Comparison of ENCODE assay signal across 14 cellular contexts in the genomic region with DNA sequence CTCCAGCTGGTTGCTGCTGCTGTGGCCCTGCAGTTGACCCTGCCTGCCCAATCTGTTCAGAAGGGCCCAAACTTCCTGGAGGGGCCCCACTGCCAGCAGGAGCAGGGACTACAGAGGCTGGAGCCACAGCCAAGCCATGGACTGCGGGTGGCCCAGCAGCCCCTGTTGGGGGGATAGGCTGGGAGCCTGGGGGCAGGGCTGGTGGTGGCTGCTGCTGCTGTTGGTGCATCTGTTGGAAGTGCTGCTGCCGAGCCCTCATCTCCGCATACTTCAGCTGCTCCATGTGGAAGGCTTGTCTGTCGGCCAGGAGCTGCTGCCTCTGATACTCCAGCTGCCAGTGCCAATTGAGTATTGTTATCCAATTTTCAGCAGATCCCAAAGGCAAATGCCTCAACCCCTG. TPM values are rescaled to one million over a fixed set of nuclear protein-coding genes. Genes with fewer than 3 reads are reported as not detected.
DNase-seq lines count a peak whose midpoint lies in the region; ATAC-seq and TF ChIP-seq lines count a peak whose summit lies in the region.
"Had no signal": no experiment of that assay in that cellular context is flagged by ENCODE, and none has a peak within 500 bp of the region (broad histone marks: within the 10 kb centered on the region; RNA-seq: fewer than 3 reads in every experiment).

No MANE protein-coding gene starts in this region.

- H3F3A ChIP-seq in SK-N-SH (replicated peaks; ENCODE audit: insufficient read depth) = peaks cover 71% of the 10 kb centered on the region

- no peak overlapping the region for H3K27ac ChIP-seq in SK-N-SH (ENCODE audit: low read depth in 2 of 2, low read length in 1 of 2)
- peak overlapping the region; percentile 7 for H3K27ac ChIP-seq in psoas muscle
- H3K27ac ChIP-seq: adrenal gland, left lung had no signal

- H3K36me3 ChIP-seq in SK-N-SH (replicated peaks in 1 of 2; ENCODE audit: control insufficient read depth in 1 of 2, insufficient read depth in 2 of 2, low read length in 1 of 2) = peaks cover 57 to 58% of the 10 kb centered on the region in 2 experiments
- peaks cover 20 to 99% of the 10 kb centered on the region in 2 donors for H3K36me3 ChIP-seq in psoas muscle (ENCODE audit: insufficient read depth in 1 of 2, low read depth in 1 of 2)

- TF ChIP-seq RAD21 in SK-N-SH (IDR thresholded peaks at IDR 0.05; ENCODE audit: low read length) = no peak

- H3K27me3 Mint-ChIP-seq in chondrocyte (ENCODE audit: low read depth) = no peaks in the 10 kb centered on the region

- no peaks in the 10 kb centered on the region for H3K9me2 ChIP-seq in SK-N-SH

- H3K27me3 ChIP-seq in SK-N-SH (ENCODE audit: insufficient read depth) (no peaks in the 10 kb centered on the region), psoas muscle (ENCODE audit: insufficient read depth in 3 of 3, low read length in 2 of 3) (no peaks in the 10 kb centered on the region)
- H3K27me3 ChIP-seq: adrenal gland, left lung, stomach had no signal

- TF ChIP-seq CTCF in SK-N-SH (IDR thresholded peaks at IDR 0.05) (no peak), chondrocyte (IDR thresholded peaks at IDR 0.05) (no peak), psoas muscle (IDR thresholded peaks at IDR 0.05) (no peak)

- H3K4me1 ChIP-seq in SK-N-SH (ENCODE audit: control insufficient read depth in 1 of 2, insufficient read depth in 2 of 2, low read depth in 1 of 2, low read length in 1 of 2) = peaks cover 11 to 12% of the 10 kb centered on the region in 2 experiments; a peak in 1 of 4 replicates
- H3K4me1 ChIP-seq in psoas muscle = peaks cover 13% of the 10 kb centered on the region

- 88% methylated on average over 3 of the region's 4 CpGs for WGBS in SK-N-SH (ENCODE audit: low lambda C conversion rate)
- WGBS in psoas muscle, 3 donors = 22 to 35% (median 30%) methylated on average over 4 of the region's 4 CpGs

- POLR2A ChIA-PET in SK-N-SH (lab: Yijun Ruan, JAX) = no interaction called here

- no peak overlapping the region for H3K9ac ChIP-seq in SK-N-SH

- CTCF ChIA-PET in SK-N-SH (lab: Yijun Ruan, JAX) = interaction anchor here (0.9 to 7.8 kb wide), 3 partner anchors 20 to 46 kb away, joined by 3 to 60 read pairs (median 4); a partner anchor contains a TSS

- H3K4me1 Mint-ChIP-seq in chondrocyte (ENCODE audit: low read depth) = peaks cover 18% of the 10 kb centered on the region

- H3K27ac Mint-ChIP-seq in chondrocyte (ENCODE audit: unreplicated experiment) = peak overlapping the region; percentile 28

- peaks cover 17% of the 10 kb centered on the region for H3K79me2 ChIP-seq in SK-N-SH (ENCODE audit: insufficient read depth)

- peaks cover 48% of the 10 kb centered on the region for H3K36me3 Mint-ChIP-seq in chondrocyte (ENCODE audit: low read depth)

- TF ChIP-seq EP300 in SK-N-SH (IDR thresholded peaks at IDR 0.05; ENCODE audit: borderline replicate concordance in 1 of 2, low read depth in 1 of 2, low read length in 1 of 2) = no peak

- no peak overlapping the region for H3K4me3 ChIP-seq in SK-N-SH (ENCODE audit: low read depth in 2 of 2, low read length in 1 of 2)
- no peak overlapping the region for H3K4me3 ChIP-seq in psoas muscle
- H3K4me3 ChIP-seq: adrenal gland, left lung, stomach had no signal

- no peaks in the 10 kb centered on the region for H3K9me3 ChIP-seq in SK-N-SH
- H3K9me3 ChIP-seq in psoas muscle = no peaks in the 10 kb centered on the region
- H3K9me3 ChIP-seq: adrenal gland, left lung, stomach had no signal

- no peak for DNase-seq in SK-N-SH
- DNase-seq in chondrocyte (ENCODE audit: low spot score) = no peak
- DNase-seq in psoas muscle = no peak
- DNase-seq in AG08396 (ENCODE audit: low spot score) = no peak
- DNase-seq in NK-92 treated with Interleukin-12 subunit alpha and Interleukin-12 subunit beta, amount 100 ng/mL, for 24 hours (lab: John Stamatoyannopoulos, UW) = no peak
- DNase-seq: adrenal gland; left lung; MM.1S; NCI-H2171 treated with DMSO at 0.1 percent for 48 hours; OCI-M1; stimulated activated CD4-positive, alpha-beta T cell treated with anti-CD3 and anti-CD28 coated beads, Interleukin-4, amount 100 ng/mL, for 24 hours; stomach; T1000 had no signal

- no peak overlapping the region for H3K4me2 ChIP-seq in SK-N-SH

- H3K9me3 Mint-ChIP-seq in chondrocyte (ENCODE audit: low read depth) = no peaks in the 10 kb centered on the region

- no peak overlapping the region for H2AFZ ChIP-seq in SK-N-SH (ENCODE audit: low read depth)

- peaks cover 30% of the 10 kb centered on the region for H4K20me1 ChIP-seq in SK-N-SH (ENCODE audit: insufficient read depth)

- no peak overlapping the region for H3K4me3 Mint-ChIP-seq in chondrocyte (ENCODE audit: unreplicated experiment)

- ATAC-seq in SK-N-SH treated with all-trans-retinoic acid at 6 μM for 48 hours (peak; percentile 2), psoas muscle (peak in 1 of 4 donors; percentile 28)
- ATAC-seq: left lung had no signal

- intact Hi-C loops in psoas muscle (cut with DNase I) = no loop called here

TF ChIP-seq in SK-N-SH treated with all-trans-retinoic acid at 6 μM for 48 hours, 23 proteins besides CTCF, POLR2A, EP300 and RAD21 (continues in another document):
- no peak for TF ChIP-seq ARNTL (CRISPR knock-in tag; IDR thresholded peaks at IDR 0.05; ENCODE audit: borderline replicate concordance, low read depth)
- no peak for TF ChIP-seq ZNF565 (CRISPR knock-in tag; conservative IDR thresholded peaks at IDR 0.05; ENCODE audit: low read depth)
- TF ChIP-seq ZFP30 (CRISPR knock-in tag; IDR thresholded peaks at IDR 0.05) = no peak
- TF ChIP-seq TOX (CRISPR knock-in tag; IDR thresholded peaks at IDR 0.05; ENCODE audit: borderline replicate concordance) = no peak

TF ChIP-seq in SK-N-SH, 30 proteins besides CTCF, POLR2A, EP300 and RAD21 (continues in another document):
- TF ChIP-seq RCOR1 (IDR thresholded peaks at IDR 0.05; ENCODE audit: low read length) (no peak), SIN3A (IDR thresholded peaks at IDR 0.05; ENCODE audit: borderline replicate concordance, low read depth, low read length) (no peak), TAF1 (IDR thresholded peaks at IDR 0.05; ENCODE audit: borderline replicate concordance, low read depth, low read length) (no peak), YY1 (IDR thresholded peaks at IDR 0.05; ENCODE audit: low read depth) (no peak), MEF2A (IDR thresholded peaks at IDR 0.05; ENCODE audit: borderline replicate concordance, low read depth) (no peak)
- TF ChIP-seq, protein P1, sequence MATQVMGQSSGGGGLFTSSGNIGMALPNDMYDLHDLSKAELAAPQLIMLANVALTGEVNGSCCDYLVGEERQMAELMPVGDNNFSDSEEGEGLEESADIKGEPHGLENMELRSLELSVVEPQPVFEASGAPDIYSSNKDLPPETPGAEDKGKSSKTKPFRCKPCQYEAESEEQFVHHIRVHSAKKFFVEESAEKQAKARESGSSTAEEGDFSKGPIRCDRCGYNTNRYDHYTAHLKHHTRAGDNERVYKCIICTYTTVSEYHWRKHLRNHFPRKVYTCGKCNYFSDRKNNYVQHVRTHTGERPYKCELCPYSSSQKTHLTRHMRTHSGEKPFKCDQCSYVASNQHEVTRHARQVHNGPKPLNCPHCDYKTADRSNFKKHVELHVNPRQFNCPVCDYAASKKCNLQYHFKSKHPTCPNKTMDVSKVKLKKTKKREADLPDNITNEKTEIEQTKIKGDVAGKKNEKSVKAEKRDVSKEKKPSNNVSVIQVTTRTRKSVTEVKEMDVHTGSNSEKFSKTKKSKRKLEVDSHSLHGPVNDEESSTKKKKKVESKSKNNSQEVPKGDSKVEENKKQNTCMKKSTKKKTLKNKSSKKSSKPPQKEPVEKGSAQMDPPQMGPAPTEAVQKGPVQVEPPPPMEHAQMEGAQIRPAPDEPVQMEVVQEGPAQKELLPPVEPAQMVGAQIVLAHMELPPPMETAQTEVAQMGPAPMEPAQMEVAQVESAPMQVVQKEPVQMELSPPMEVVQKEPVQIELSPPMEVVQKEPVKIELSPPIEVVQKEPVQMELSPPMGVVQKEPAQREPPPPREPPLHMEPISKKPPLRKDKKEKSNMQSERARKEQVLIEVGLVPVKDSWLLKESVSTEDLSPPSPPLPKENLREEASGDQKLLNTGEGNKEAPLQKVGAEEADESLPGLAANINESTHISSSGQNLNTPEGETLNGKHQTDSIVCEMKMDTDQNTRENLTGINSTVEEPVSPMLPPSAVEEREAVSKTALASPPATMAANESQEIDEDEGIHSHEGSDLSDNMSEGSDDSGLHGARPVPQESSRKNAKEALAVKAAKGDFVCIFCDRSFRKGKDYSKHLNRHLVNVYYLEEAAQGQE (IDR thresholded peaks at IDR 0.05; ENCODE audit: low read depth, low read length) = no peak

RNA-seq across cellular contexts. Expression of a gene that starts 7.2 kb away (rescaled TPM):
- polyA plus RNA-seq in SK-N-SH (2012; rRNA removed) (4,697 and 4,711 TPM in 2 replicates), psoas muscle (100 to 1,000 TPM; 384 to 711 (median 489) TPM)
- 5,071 and 5,786 TPM in 2 replicates for polyA plus RNA-seq in SK-N-SH (2012; cell fraction: cytosol; rRNA removed)
- polyA plus RNA-seq in SK-N-SH (2012; cell fraction: nucleus; rRNA removed) = 2,747 and 3,220 TPM in 2 replicates
- total RNA-seq in chondrocyte (1,367 to 2,282 TPM (median 2,236 TPM) in 3 replicates), psoas muscle (100 to 1,000 TPM; 216 to 395 (median 291) TPM)

RNA-seq across cellular contexts. Expression of a gene that starts 13.0 kb away (rescaled TPM):
- 203 and 234 TPM in 2 replicates for polyA plus RNA-seq in SK-N-SH (2012; rRNA removed)
- 217 and 220 TPM in 2 replicates for polyA plus RNA-seq in SK-N-SH (2012; cell fraction: cytosol; rRNA removed)
- polyA plus RNA-seq in SK-N-SH (2012; cell fraction: nucleus; rRNA removed) = 99.3 and 133 TPM in 2 replicates
- 70.5 to 79.7 TPM (median 75.2 TPM) in 3 replicates for total RNA-seq in chondrocyte
- 1,000 to 10,000 TPM in 1 of 4 donors, 100 to 1,000 TPM in 3; 113 to 2,222 (median 606) TPM for total RNA-seq in psoas muscle
- 100 to 1,000 TPM; 151 to 786 (median 413) TPM for polyA plus RNA-seq in psoas muscle

RNA-seq across cellular contexts. Expression of a gene that starts 23.9 kb away (rescaled TPM):
- polyA plus RNA-seq in SK-N-SH (2012; rRNA removed) (64.3 and 73.0 TPM in 2 replicates), psoas muscle (10 to 100 TPM; 16.5 to 46.1 (median 26.5) TPM)
- 41.9 and 47.1 TPM in 2 replicates for polyA plus RNA-seq in SK-N-SH (2012; cell fraction: cytosol; rRNA removed)
- 145 and 203 TPM in 2 replicates for polyA plus RNA-seq in SK-N-SH (2012; cell fraction: nucleus; rRNA removed)
- total RNA-seq in chondrocyte (50.4 to 96.7 TPM (median 57.4 TPM) in 3 replicates), psoas muscle (10 to 100 TPM; 49.8 to 78.7 (median 69.7) TPM)

RNA-seq across cellular contexts. Expression of a gene that starts 37.3 kb away (rescaled TPM):
- 132 and 143 TPM in 2 replicates for polyA plus RNA-seq in SK-N-SH (2012; rRNA removed)
- 76.6 and 100 TPM in 2 replicates for polyA plus RNA-seq in SK-N-SH (2012; cell fraction: cytosol; rRNA removed)
- 203 and 237 TPM in 2 replicates for polyA plus RNA-seq in SK-N-SH (2012; cell fraction: nucleus; rRNA removed)
- 127 to 155 TPM (median 144 TPM) in 3 replicates for total RNA-seq in chondrocyte
- total RNA-seq in psoas muscle = 10 to 100 TPM; 36.7 to 57.4 (median 44.4) TPM
- 10 to 100 TPM; 20.2 to 40.6 (median 21.0) TPM for polyA plus RNA-seq in psoas muscle

RNA-seq across cellular contexts. Expression of a gene that starts 47.3 kb away (rescaled TPM):
- polyA plus RNA-seq in SK-N-SH (2012; rRNA removed) = 1.9 and 2.0 TPM in 2 replicates
- 1.1 and 1.3 TPM in 2 replicates for polyA plus RNA-seq in SK-N-SH (2012; cell fraction: cytosol; rRNA removed)
- polyA plus RNA-seq in SK-N-SH (2012; cell fraction: nucleus; rRNA removed) = 4.3 and 4.4 TPM in 2 replicates
- 5.0 to 11.2 TPM (median 8.0 TPM) in 3 replicates for total RNA-seq in chondrocyte
- 10 to 100 TPM in 1 of 4 donors, 1 to 10 TPM in 3; 5.0 to 10.3 (median 6.6) TPM for total RNA-seq in psoas muscle
- 1 to 10 TPM; 3.5 to 7.8 (median 4.5) TPM for polyA plus RNA-seq in psoas muscle
